Comparison of ENCODE assay signal across 7 cellular contexts in the genomic region with DNA sequence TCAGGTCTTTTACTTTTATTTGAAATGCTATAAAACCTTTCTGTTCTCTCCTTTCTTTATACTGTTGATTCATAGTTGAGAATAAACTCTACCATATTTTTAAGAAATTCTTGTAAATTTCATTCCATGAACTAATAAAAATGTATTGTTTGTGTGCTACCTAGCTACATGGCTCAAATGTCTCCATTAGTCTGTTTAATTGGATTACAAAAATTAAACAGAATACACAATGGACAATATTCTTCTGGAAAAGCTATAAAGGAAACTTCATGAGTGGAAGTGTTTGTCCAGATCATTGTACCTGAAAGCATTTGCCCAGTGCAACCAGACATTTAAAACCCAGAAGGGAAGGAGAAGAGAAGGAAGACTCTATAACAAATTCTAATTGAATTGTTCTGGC. TPM values are rescaled to one million over a fixed set of nuclear protein-coding genes. Genes with fewer than 3 reads are reported as not detected.
"Had no signal": no experiment of that assay in that cellular context is flagged by ENCODE, and none has a peak within 500 bp of the region (broad histone marks: within the 10 kb centered on the region; RNA-seq: fewer than 3 reads in every experiment).

No MANE protein-coding gene starts in this region.

- H3K4me3 ChIP-seq: GM12878 had no signal

- ATAC-seq: GM12878 had no signal

- DNase-seq: GDM1, GF-D8 had no signal

- FAIRE-seq: G401.6, GM12891, GM12892 had no signal

RNA-seq across cellular contexts. Expression of a gene that starts 20.1 kb away (rescaled TPM):
- total RNA-seq: G401 had no signal
